In the genomic region with DNA sequence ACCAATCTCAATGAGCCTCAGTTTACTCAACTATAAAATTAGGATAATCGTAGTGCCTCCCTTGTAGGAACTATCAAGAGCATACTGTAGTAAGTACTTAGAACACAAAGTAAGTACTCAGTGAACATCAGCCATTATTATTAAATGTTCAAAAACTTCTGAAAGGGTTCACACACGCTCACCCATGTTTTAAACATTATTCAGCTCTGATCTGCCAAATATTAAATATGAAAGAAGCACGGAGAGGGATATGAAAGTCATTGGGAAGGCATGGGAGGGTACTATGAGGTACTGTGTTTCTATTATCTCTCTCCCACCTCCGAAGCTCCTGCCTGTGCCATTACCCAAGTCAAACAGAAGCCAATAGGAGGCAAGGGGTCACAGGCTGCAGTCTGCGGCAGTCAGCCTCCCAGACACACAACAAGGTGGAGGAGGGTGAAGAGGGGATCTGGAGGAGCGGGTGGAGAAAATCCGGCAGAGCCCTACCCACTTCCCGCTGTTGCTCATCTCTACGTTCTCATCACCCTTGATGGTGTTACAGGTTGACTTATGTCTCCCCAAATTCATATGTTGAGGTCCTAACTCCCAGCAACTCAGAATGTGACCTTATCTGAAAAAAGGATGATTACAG, we compare ENCODE assay signal across 12 cellular contexts. TPM values are rescaled to one million over a fixed set of nuclear protein-coding genes. Genes with fewer than 3 reads are reported as not detected.
A peak's percentile ranks its signal among the peaks of the same experiment; 100 is the strongest.
DNase-seq lines count a peak whose midpoint lies in the region; ATAC-seq and TF ChIP-seq lines count a peak whose summit lies in the region.
"Had no signal": no experiment of that assay in that cellular context is flagged by ENCODE, and none has a peak within 500 bp of the region (broad histone marks: within the 10 kb centered on the region; RNA-seq: fewer than 3 reads in every experiment).

No MANE protein-coding gene starts in this region.

- H3K79me2 ChIP-seq in PC-9 (ENCODE audit: low read depth), result peaks cover 26% of the 10 kb centered on the region

- CTCF ChIA-PET in PC-9 (lab: Charles Lee), result interaction anchor here (0.6 kb wide), 3 partner anchors 116 to 140 kb away, joined by 3 to 12 read pairs (median 7); no protein-coding TSS in a partner anchor

- H3K9ac ChIP-seq in iPS-18a (ENCODE audit: low read length), result no peak overlapping the region

- no peak for DNase-seq in left ventricle myocardium inferior
- no peak for DNase-seq in cardiac septum (ENCODE audit: low spot score)
- DNase-seq in PC-9, result no peak
- DNase-seq in vagina (ENCODE audit: extremely low spot score in 2 of 2), result no peak
- no peak for DNase-seq in OCI-M2 (lab: John Stamatoyannopoulos, UW; ENCODE audit: unreplicated experiment)
- no peak for DNase-seq in iPS-NIHi11 (ENCODE audit: low spot score)
- DNase-seq: activated naive CD4-positive, alpha-beta T cell treated with anti-CD3 and anti-CD28 coated beads, Interleukin-2, amount 50 U/mL, for 16 hours; sigmoid colon had no signal

- POLR2A ChIA-PET in PC-9 (lab: Charles Lee; ENCODE audit: unreplicated experiment), result no interaction called here

- H3K4me1 ChIP-seq in left ventricle myocardium inferior (peaks cover 62% of the 10 kb centered on the region), PC-9 (replicated peaks; ENCODE audit: insufficient read depth) (peaks cover 16% of the 10 kb centered on the region), iPS-18a (ENCODE audit: control insufficient read depth, low read depth, low read length) (peaks cover 23% of the 10 kb centered on the region), vagina (peaks cover 32% of the 10 kb centered on the region)
- H3K4me1 ChIP-seq: breast epithelium had no signal

- no peak for TF ChIP-seq POLR2A in vagina (IDR thresholded peaks at IDR 0.05)

- H2AFZ ChIP-seq in PC-9, result no peak overlapping the region

- H3K27ac ChIP-seq in left ventricle myocardium inferior (replicated peaks), result peak overlapping the region; percentile 95
- no peak overlapping the region for H3K27ac ChIP-seq in PC-9
- H3K27ac ChIP-seq in iPS-18a (ENCODE audit: low read length), result no peak overlapping the region
- H3K27ac ChIP-seq in vagina, result peak overlapping the region; percentile 87

- TF ChIP-seq CTCF in left ventricle myocardium inferior (IDR thresholded peaks at IDR 0.05; ENCODE audit: borderline replicate concordance) (no peak), PC-9 (conservative IDR thresholded peaks at IDR 0.05) (0 out of 2 replicates have a peak, but pooled peaks have one; percentile 7), vagina (IDR thresholded peaks at IDR 0.05) (no peak)

- 0 out of 2 replicates have a peak, but pooled peaks cover 12% of the 10 kb centered on the region for H4K20me1 ChIP-seq in PC-9 (ENCODE audit: insufficient read depth)

- H3K4me3 ChIP-seq in left ventricle myocardium inferior (peak overlapping the region; percentile 93), PC-9 (no peak overlapping the region), iPS-18a (ENCODE audit: low read length) (peak overlapping the region; percentile 65), vagina (no peak overlapping the region)

- intact Hi-C loops in left ventricle myocardium inferior (cut with micrococcal nuclease) (loop anchor here (5.0 kb wide), 2 partner anchors 116 to 141 kb away; no protein-coding TSS in a partner anchor), cardiac septum (cut with DNase I) (loop anchor here (2.0 to 10.0 kb wide), 3 partner anchors 99 to 338 kb away; a partner anchor contains a TSS), PC-9 (cut with micrococcal nuclease; ENCODE audit: unreplicated experiment) (loop anchor here (2.0 to 5.0 kb wide), 3 partner anchors 52 to 546 kb away; a partner anchor contains a TSS), vagina (cut with DNase I) (no loop called here)

- H3K27me3 ChIP-seq in left ventricle myocardium inferior (ENCODE audit: low read depth), result no peaks in the 10 kb centered on the region
- no peaks in the 10 kb centered on the region for H3K27me3 ChIP-seq in PC-9 (ENCODE audit: insufficient read depth, low read depth)
- peaks cover 28% of the 10 kb centered on the region for H3K27me3 ChIP-seq in iPS-18a (ENCODE audit: control insufficient read depth, insufficient read depth, low read length)
- no peaks in the 10 kb centered on the region for H3K27me3 ChIP-seq in vagina
- H3K27me3 ChIP-seq: breast epithelium, sigmoid colon, tibial nerve had no signal

- no peaks in the 10 kb centered on the region for H3K9me3 ChIP-seq in left ventricle myocardium inferior (replicated peaks)
- H3K9me3 ChIP-seq in PC-9 (ENCODE audit: insufficient read depth, low read depth), result no peaks in the 10 kb centered on the region
- no peaks in the 10 kb centered on the region for H3K9me3 ChIP-seq in iPS-18a (ENCODE audit: control insufficient read depth, low read depth, low read length)
- no peaks in the 10 kb centered on the region for H3K9me3 ChIP-seq in vagina
- H3K9me3 ChIP-seq: breast epithelium, sigmoid colon, tibial nerve had no signal

- ATAC-seq in GM21423 (IDR thresholded peaks at IDR 0.05; ENCODE audit: unreplicated experiment), result no peak

- no peaks in the 10 kb centered on the region for H3K9me2 ChIP-seq in PC-9 (ENCODE audit: insufficient read depth)

- no TSS peak for BruUV-seq in PC-9 (replicated peaks; lab: Mats Ljungman, UMichigan)

- H3F3A ChIP-seq in PC-9 (ENCODE audit: insufficient read depth, low read depth), result peaks cover 5% of the 10 kb centered on the region; the same call in 1 of the 2 replicates

- H3K4me2 ChIP-seq in PC-9, result no peak overlapping the region; the same call in 1 of the 2 replicates

- no peaks in the 10 kb centered on the region for H3K36me3 ChIP-seq in left ventricle myocardium inferior
- H3K36me3 ChIP-seq in PC-9 (ENCODE audit: low read depth), result no peaks in the 10 kb centered on the region
- no peaks in the 10 kb centered on the region for H3K36me3 ChIP-seq in iPS-18a (ENCODE audit: control insufficient read depth, low read depth, low read length)
- H3K36me3 ChIP-seq in vagina, result no peaks in the 10 kb centered on the region
- H3K36me3 ChIP-seq: breast epithelium, sigmoid colon, tibial nerve had no signal

RNA-seq across cellular contexts. Expression of a gene that starts 2.0 kb away (rescaled TPM):
- total RNA-seq in left ventricle myocardium inferior (45.0 TPM), cardiac septum (52.3 TPM), PC-9 (2021) (25.2 and 25.3 TPM in 2 replicates), vagina (72.2 TPM)

Comparison
In these comparisons a context has a peak if more than half of its experiments do, and no peak if none do; other contexts are left out.
1. H3K27ac ChIP-seq: peak in left ventricle myocardium inferior (single experiment) and vagina (single experiment); none in PC-9 (single experiment) and iPS-18a (single experiment).
2. H3K4me3 ChIP-seq: peak in left ventricle myocardium inferior (single experiment) and iPS-18a (single experiment); none in PC-9 (single experiment) and vagina (0 of 2).